ENCODE assay signal across 19 cellular contexts in the genomic region with DNA sequence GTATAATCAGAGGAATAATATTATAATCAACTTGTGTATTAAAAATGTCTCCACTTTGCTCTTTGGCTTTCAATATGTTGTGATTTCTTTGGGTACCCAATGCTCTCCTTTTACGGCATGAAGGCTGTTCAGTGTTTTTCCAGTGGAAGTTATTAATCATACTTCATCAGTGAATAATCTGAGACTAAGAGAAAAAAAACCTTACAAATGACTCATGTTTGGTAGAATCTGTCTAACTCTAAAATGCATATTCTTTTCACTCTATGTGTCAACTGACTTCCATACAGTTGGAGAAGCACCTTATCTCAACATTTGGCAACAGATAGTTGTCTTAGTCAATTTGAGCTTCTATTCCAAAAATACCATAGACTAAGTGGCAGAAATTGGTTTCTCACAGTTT.
DNase-seq lines count a peak whose midpoint lies in the region; FAIRE-seq and TF ChIP-seq lines count a peak whose summit lies in the region.
"Had no signal": no experiment of that assay in that cellular context is flagged by ENCODE, and none has a peak within 500 bp of the region (broad histone marks: within the 10 kb centered on the region; RNA-seq: fewer than 3 reads in every experiment).

No MANE protein-coding gene starts in this region.

- CTCF ChIA-PET in mammary epithelial cell (lab: Charles Lee; ENCODE audit: low non-redundant PET), result no interaction called here
- CTCF ChIA-PET in PC-9 (lab: Charles Lee), result no interaction called here

- no peak overlapping the region for H2AFZ ChIP-seq in ACC112 (ENCODE audit: low read length, unreplicated experiment)
- no peak overlapping the region for H2AFZ ChIP-seq in mammary epithelial cell (ENCODE audit: low read depth, low read length)
- no peak overlapping the region for H2AFZ ChIP-seq in keratinocyte (ENCODE audit: control insufficient read depth, low read length)
- H2AFZ ChIP-seq in PC-9, result no peak overlapping the region

- POLR2A ChIA-PET in PC-9 (lab: Charles Lee; ENCODE audit: unreplicated experiment), result no interaction called here

- 0% methylated on average over 1 of the region's 1 CpG for WGBS in mammary epithelial cell (ENCODE audit: low coverage, missing lambda C conversion rate)

- H3K4me1 ChIP-seq in ACC112 (ENCODE audit: control insufficient read depth, insufficient read depth, low read length, unreplicated experiment) (peaks cover 9% of the 10 kb centered on the region), mammary epithelial cell (ENCODE audit: insufficient read depth, low read length) (peaks cover 4% of the 10 kb centered on the region), keratinocyte (ENCODE audit: control insufficient read depth, extremely low read depth, insufficient read depth, low read length) (peaks cover 4% of the 10 kb centered on the region), PC-9 (replicated peaks; ENCODE audit: insufficient read depth) (no peaks in the 10 kb centered on the region)
- H3K4me1 ChIP-seq: Caco-2 had no signal

- H3K9ac ChIP-seq in mammary epithelial cell (ENCODE audit: insufficient read depth, low read length) (no peak overlapping the region), keratinocyte (ENCODE audit: control insufficient read depth, extremely low read depth, insufficient read depth, low read length) (no peak overlapping the region)

- no peak overlapping the region for H3K4me3 ChIP-seq in ACC112 (ENCODE audit: low read depth, low read length)
- H3K4me3 ChIP-seq in mammary epithelial cell (replicated peaks in 1 of 3; ENCODE audit: insufficient read depth in 1 of 3, low read depth in 2 of 3, low read length in 3 of 3), result no peak overlapping the region
- H3K4me3 ChIP-seq in keratinocyte (ENCODE audit: control insufficient read depth in 2 of 3, extremely low read depth in 1 of 3, insufficient read depth in 2 of 3, low read depth in 1 of 3, low read length in 3 of 3), result no peak overlapping the region
- no peak overlapping the region for H3K4me3 ChIP-seq in PC-9
- H3K4me3 ChIP-seq: skin epidermis had no signal

- no peaks in the 10 kb centered on the region for H3F3A ChIP-seq in PC-9 (ENCODE audit: insufficient read depth, low read depth)

- no peaks in the 10 kb centered on the region for H3K36me3 ChIP-seq in ACC112 (ENCODE audit: insufficient read depth, low read length)
- H3K36me3 ChIP-seq in mammary epithelial cell (ENCODE audit: insufficient read depth, low read length), result no peaks in the 10 kb centered on the region
- no peaks in the 10 kb centered on the region for H3K36me3 ChIP-seq in keratinocyte (ENCODE audit: control insufficient read depth in 2 of 2, extremely low read depth in 1 of 2, insufficient read depth in 2 of 2, low read length in 2 of 2)
- no peaks in the 10 kb centered on the region for H3K36me3 ChIP-seq in PC-9 (ENCODE audit: low read depth)

- no peaks in the 10 kb centered on the region for H3K9me3 ChIP-seq in mammary epithelial cell (replicated peaks; ENCODE audit: insufficient read depth, low read length)
- no peaks in the 10 kb centered on the region for H3K9me3 ChIP-seq in keratinocyte (ENCODE audit: control insufficient read depth, low read depth, low read length)
- H3K9me3 ChIP-seq in PC-9 (ENCODE audit: insufficient read depth, low read depth), result no peaks in the 10 kb centered on the region; the same call in 1 of the 2 replicates
- H3K9me3 ChIP-seq: Caco-2 had no signal

- BruUV-seq in mammary epithelial cell (replicated peaks; lab: Mats Ljungman, UMichigan) (no TSS peak), PC-9 (replicated peaks; lab: Mats Ljungman, UMichigan) (no TSS peak)

- H3K79me2 ChIP-seq in ACC112 (ENCODE audit: control insufficient read depth, insufficient read depth, low read length, unreplicated experiment), result no peaks in the 10 kb centered on the region
- H3K79me2 ChIP-seq in mammary epithelial cell (ENCODE audit: insufficient read depth, low read length), result no peaks in the 10 kb centered on the region
- no peaks in the 10 kb centered on the region for H3K79me2 ChIP-seq in keratinocyte (ENCODE audit: control insufficient read depth, insufficient read depth, low read length)
- H3K79me2 ChIP-seq in PC-9 (ENCODE audit: low read depth), result no peaks in the 10 kb centered on the region

- H3K9me1 ChIP-seq in keratinocyte (ENCODE audit: control insufficient read depth, extremely low read depth, insufficient read depth, low read length), result no peaks in the 10 kb centered on the region

- in situ Hi-C loops in mammary epithelial cell (cut with MboI; ENCODE audit: low sequenced_read_pairs in 2 of 2), result no loop called here

- H3K27me3 ChIP-seq in ACC112 (ENCODE audit: insufficient read depth, low read length) (no peaks in the 10 kb centered on the region), mammary epithelial cell (ENCODE audit: insufficient read depth, low read length) (no peaks in the 10 kb centered on the region), keratinocyte (ENCODE audit: control insufficient read depth, extremely low read depth, insufficient read depth, low read length) (no peaks in the 10 kb centered on the region), PC-9 (ENCODE audit: insufficient read depth, low read depth) (no peaks in the 10 kb centered on the region)

- H4K20me1 ChIP-seq in mammary epithelial cell (ENCODE audit: insufficient read depth, low read length) (no peaks in the 10 kb centered on the region), keratinocyte (ENCODE audit: control insufficient read depth, extremely low read depth, insufficient read depth, low read length) (no peaks in the 10 kb centered on the region), PC-9 (ENCODE audit: insufficient read depth) (no peaks in the 10 kb centered on the region)

- TF ChIP-seq CTCF in mammary epithelial cell (conservative IDR thresholded peaks at IDR 0.05 in 1 of 2, IDR thresholded peaks at IDR 0.05 in 1 of 2; ENCODE audit: extremely low read depth in 1 of 2, insufficient read depth in 1 of 2, low read depth in 1 of 2, low read length in 2 of 2) (no peak), keratinocyte (optimal IDR thresholded peaks at IDR 0.05 in 1 of 3, IDR thresholded peaks at IDR 0.05 in 1 of 3, conservative IDR thresholded peaks at IDR 0.05 in 1 of 3; ENCODE audit: extremely low read depth in 1 of 3, insufficient read depth in 2 of 3, low read length in 3 of 3) (no peak), PC-9 (conservative IDR thresholded peaks at IDR 0.05) (no peak), D721Med (IDR thresholded peaks at IDR 0.05; ENCODE audit: insufficient read depth, missing control alignments) (no peak)

- intact Hi-C loops in mammary epithelial cell (cut with micrococcal nuclease), result loop anchor here (5.0 kb wide), 1 partner anchor 127 kb away; no protein-coding TSS in a partner anchor
- intact Hi-C loops in PC-9 (cut with micrococcal nuclease; ENCODE audit: unreplicated experiment), result no loop called here

- peak overlapping the region; percentile 73 for H3K27ac ChIP-seq in ACC112 (ENCODE audit: low read depth, low read length)
- no peak overlapping the region for H3K27ac ChIP-seq in mammary epithelial cell (ENCODE audit: insufficient read depth, low read depth, low read length)
- no peak overlapping the region for H3K27ac ChIP-seq in keratinocyte (ENCODE audit: control insufficient read depth, insufficient read depth, low read length)
- no peak overlapping the region for H3K27ac ChIP-seq in PC-9
- H3K27ac ChIP-seq: skin epidermis had no signal

- dilution Hi-C loops in mammary epithelial cell (cut with HindIII; ENCODE audit: low sequenced_read_pairs) (no loop called here), keratinocyte (cut with MboI; ENCODE audit: extremely low pct_ligation_motif_present, low sequenced_read_pairs) (no loop called here)

- H3K4me2 ChIP-seq in mammary epithelial cell (ENCODE audit: insufficient read depth, low read depth, low read length), result no peak overlapping the region
- H3K4me2 ChIP-seq in keratinocyte (ENCODE audit: control insufficient read depth, extremely low read depth, insufficient read depth, low read depth, low read length), result no peak overlapping the region
- H3K4me2 ChIP-seq in PC-9, result no peak overlapping the region

- peaks cover 4% of the 10 kb centered on the region; the same call in 1 of the 2 replicates for H3K9me2 ChIP-seq in PC-9 (ENCODE audit: insufficient read depth)

- peak; percentile 60 for FAIRE-seq in keratinocyte (lab: Jason Lieb, UNC)
- no peak for FAIRE-seq in D721Med (lab: Jason Lieb, UNC)

- DNase-seq in HS-5 (ENCODE audit: low read depth), result peak; percentile 43
- peak; percentile 60 for DNase-seq in mammary epithelial cell
- no peak for DNase-seq in keratinocyte (ENCODE audit: low read depth, low spot score)
- DNase-seq in PC-9, result no peak
- no peak for DNase-seq in mesenteric fat pad (ENCODE audit: low spot score)
- no peak for DNase-seq in D721Med (ENCODE audit: insufficient read length, low spot score)
- DNase-seq in stimulated activated CD4-positive, alpha-beta T cell treated with anti-CD3 and anti-CD28 coated beads, Interleukin-4, amount 100 ng/mL, for 4 hours, result no peak
- DNase-seq: activated CD8-positive, alpha-beta memory T cell treated with anti-CD3 and anti-CD28 coated beads, Interleukin-2, amount 50 U/mL, for 48 hours; activated naive CD4-positive, alpha-beta T cell treated with anti-CD3 and anti-CD28 coated beads, Interleukin-2, amount 10 ng/mL, durations not matched to agents 7 days and 5 days; Caco-2; effector memory CD8-positive, alpha-beta T cell; GF-D8; glutamatergic neuron; H7; islet precursor cell; NCI-H2081; nucleus accumbens had no signal

Comparison
In these comparisons a context has a peak if more than half of its experiments do, and no peak if none do; other contexts are left out.
1. DNase-seq: peak in HS-5 (single experiment) and mammary epithelial cell (single experiment); none in keratinocyte (single experiment), PC-9 (0 of 2), mesenteric fat pad (single experiment), D721Med (single experiment) and stimulated activated CD4-positive, alpha-beta T cell treated with anti-CD3 and anti-CD28 coated beads, Interleukin-4, amount 100 ng/mL, for 4 hours (0 of 2).